ENCODE assay signal across 1 cellular context in the genomic region with DNA sequence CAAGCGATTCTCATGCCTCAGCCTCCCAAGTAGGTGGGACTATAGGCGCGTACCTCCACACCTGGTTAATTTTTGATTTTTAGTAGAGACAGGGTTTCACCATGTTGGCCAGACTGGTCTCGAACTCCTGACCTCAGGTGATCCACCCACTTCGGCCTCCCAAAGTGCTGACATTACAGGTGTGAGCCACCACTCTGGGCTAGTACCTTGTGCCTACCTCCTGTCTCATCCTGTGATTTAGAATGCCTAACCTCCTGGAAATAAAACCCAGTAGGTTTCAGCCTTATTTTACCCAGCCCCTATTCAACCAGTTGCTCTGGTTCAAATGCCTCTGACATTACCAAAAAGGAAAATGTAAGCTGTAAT.
TF ChIP-seq lines count a peak whose summit lies in the region.

No MANE protein-coding gene starts in this region.

TF ChIP-seq in HepG2, 621 proteins besides CTCF, POLR2A, EP300 and RAD21:
- peak; percentile 72; the same call in 1 of the 2 replicates for TF ChIP-seq ZNF460 (CRISPR knock-in tag; IDR thresholded peaks at IDR 0.05; ENCODE audit: borderline replicate concordance)
- peak; percentile 45; the same call in 1 of the 2 replicates for TF ChIP-seq ZMYM3 (CRISPR knock-in tag; IDR thresholded peaks at IDR 0.05)
